In genomic region chr20:1629321-1629720, GRCh38 we compare ENCODE assay signal across 17 cellular contexts. TPM values are rescaled to one million over a fixed set of nuclear protein-coding genes. Genes with fewer than 3 reads are reported as not detected.
"Had no signal": no experiment of that assay in that cellular context is flagged by ENCODE, and none has a peak within 500 bp of the region (broad histone marks: within the 10 kb centered on the region; RNA-seq: fewer than 3 reads in every experiment).

No MANE protein-coding gene starts in this region.

- H3K4me3 ChIP-seq: colonic mucosa, lower lobe of right lung, prostate gland, right lobe of liver, upper lobe of left lung had no signal

- H3K4me1 Mint-ChIP-seq: immature natural killer cell had no signal

- DNase-seq: activated CD4-positive, CD25-positive, alpha-beta regulatory T cell; activated T-cell treated with anti-CD3 and anti-CD28 coated beads, Interleukin-2, amount 50 U/mL, for 72 hours; caudate nucleus; colonic mucosa; erythroblast; immature natural killer cell; left cardiac atrium; lower lobe of right lung; right lobe of liver; SK-N-SH; stimulated activated naive CD4-positive, alpha-beta T cell; upper lobe of left lung had no signal

- H3K9me3 Mint-ChIP-seq: activated T-cell treated with anti-CD3 and anti-CD28 coated beads, Interleukin-2, amount 50 U/mL, for 72 hours; T-helper 1 cell treated with Interleukin-12 subunit alpha and Interleukin-12 subunit beta and Interleukin-4 antibody, amounts not matched to agents 30 μg/mL and 1 μg/mL, for 36 hours had no signal

- H3K4me3 Mint-ChIP-seq: activated T-cell treated with anti-CD3 and anti-CD28 coated beads, Interleukin-2, amount 50 U/mL, for 72 hours; immature natural killer cell; mesothelial cell of epicardium; T-helper 1 cell treated with Interleukin-12 subunit alpha and Interleukin-12 subunit beta and Interleukin-4 antibody, amounts not matched to agents 30 μg/mL and 1 μg/mL, for 36 hours had no signal

- H3K27ac Mint-ChIP-seq: immature natural killer cell; mesothelial cell of epicardium; T-helper 1 cell treated with Interleukin-12 subunit alpha and Interleukin-12 subunit beta and Interleukin-4 antibody, amounts not matched to agents 30 μg/mL and 1 μg/mL, for 36 hours had no signal

- H3K9me3 ChIP-seq: colonic mucosa, lower lobe of right lung, prostate gland, right lobe of liver, SK-N-SH, upper lobe of left lung had no signal

- ATAC-seq: activated T-cell treated with anti-CD3 and anti-CD28 coated beads, Interleukin-2, amount 50 U/mL, for 72 hours; left cardiac atrium; lower lobe of right lung had no signal

- H3K27me3 ChIP-seq: colonic mucosa, right lobe of liver, upper lobe of left lung had no signal

- H3K27ac ChIP-seq: colonic mucosa, lower lobe of right lung, prostate gland, right lobe of liver, upper lobe of left lung had no signal

- H3K36me3 Mint-ChIP-seq: immature natural killer cell, mesothelial cell of epicardium had no signal

- H3K36me3 ChIP-seq: colonic mucosa, lower lobe of right lung, prostate gland, right lobe of liver, upper lobe of left lung had no signal

- H3K4me1 ChIP-seq: colonic mucosa, lower lobe of right lung, prostate gland, right lobe of liver had no signal

- H3K4me2 ChIP-seq: SK-N-SH had no signal

RNA-seq across cellular contexts. Expression of gene SIRPB1, which starts 9.5 kb away (rescaled TPM):
- total RNA-seq: temporal lobe had no signal

RNA-seq across cellular contexts. Expression of gene SIRPG, which starts 28.3 kb away (rescaled TPM):
- total RNA-seq: glomerular endothelial cell, mesothelial cell of epicardium, temporal lobe had no signal
